1 cellular context compared by ENCODE assay signal in the genomic region with DNA sequence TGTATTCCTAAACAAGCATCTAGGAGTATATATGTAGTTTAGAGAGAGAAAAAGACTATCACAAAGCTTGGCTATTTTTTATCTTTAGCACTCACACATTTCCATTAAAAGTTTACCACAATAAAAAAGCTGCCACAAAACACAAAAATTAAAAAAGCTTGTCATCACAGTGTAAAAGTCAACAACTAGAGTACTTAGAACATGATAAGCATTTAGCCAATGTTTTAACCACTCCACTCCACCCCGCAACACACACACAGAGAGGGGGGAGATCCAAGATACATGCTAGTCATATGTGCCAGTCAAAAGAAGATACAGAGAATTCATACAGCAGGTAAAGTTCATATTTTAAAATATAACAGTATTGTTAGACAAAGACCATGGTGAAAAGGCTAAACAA.
TF ChIP-seq lines count a peak whose summit lies in the region.

No MANE protein-coding gene starts in this region.

TF ChIP-seq in K562, 482 proteins besides CTCF, POLR2A, EP300 and RAD21 (continued from another document):
- TF ChIP-seq CUX1 (CRISPR knock-in tag; IDR thresholded peaks at IDR 0.05) (no peak), TSC22D4 (tag; IDR thresholded peaks at IDR 0.05) (no peak), SIRT6 (IDR thresholded peaks at IDR 0.05; ENCODE audit: low read depth, low read length) (no peak)
